Comparison of ENCODE assay signal across 11 cellular contexts in the genomic region with DNA sequence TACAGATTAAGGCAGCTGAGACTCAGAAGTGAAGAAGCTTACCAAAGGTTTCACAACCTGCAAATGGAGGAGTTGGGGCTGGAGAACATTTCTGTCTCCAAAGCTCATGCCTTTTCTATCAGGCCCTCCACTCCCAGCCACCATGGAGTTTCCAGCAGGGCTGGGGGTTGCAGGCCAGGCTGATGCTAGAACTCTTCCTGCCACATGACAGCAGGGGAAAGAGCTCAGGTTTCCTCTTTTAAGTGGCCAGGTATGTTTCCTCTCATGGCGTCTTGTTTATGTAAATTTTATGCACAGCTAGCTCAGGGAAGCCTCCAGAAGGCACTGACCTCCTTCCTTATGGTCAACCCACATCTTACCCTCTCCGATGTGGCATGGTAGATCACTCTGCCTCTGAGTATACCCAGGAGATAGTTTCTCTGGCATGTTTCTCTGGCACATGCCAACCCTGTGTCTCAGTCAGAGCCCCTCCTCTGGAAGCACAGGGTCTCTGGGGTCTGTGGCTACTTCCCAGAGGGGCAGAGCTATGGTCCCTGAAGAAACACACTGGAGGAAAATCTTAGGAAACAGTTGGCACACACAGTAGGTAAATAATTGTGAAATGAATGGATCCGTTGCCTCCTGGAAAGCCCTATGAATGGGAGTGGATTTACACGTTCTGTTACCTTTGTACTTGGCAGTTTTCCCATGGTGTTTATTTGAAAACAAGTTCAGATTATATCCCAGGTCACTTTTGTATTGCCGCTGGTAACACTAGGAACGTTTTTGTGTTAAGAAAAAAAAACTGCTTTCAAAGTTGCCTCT. TPM values are rescaled to one million over a fixed set of nuclear protein-coding genes. Genes with fewer than 3 reads are reported as not detected.
A peak's percentile ranks its signal among the peaks of the same experiment; 100 is the strongest.
DNase-seq lines count a peak whose midpoint lies in the region; ATAC-seq and TF ChIP-seq lines count a peak whose summit lies in the region.
"Had no signal": no experiment of that assay in that cellular context is flagged by ENCODE, and none has a peak within 500 bp of the region (broad histone marks: within the 10 kb centered on the region; RNA-seq: fewer than 3 reads in every experiment).

No MANE protein-coding gene starts in this region.

- H3K27me3 ChIP-seq in HUES64 (ENCODE audit: insufficient read depth, low read length): no peaks in the 10 kb centered on the region
- H3K27me3 ChIP-seq in dorsolateral prefrontal cortex: peaks cover 0 to 46% (median 0%) of the 10 kb centered on the region in 45 donors
- H3K27me3 ChIP-seq: pancreas had no signal

- H3K9ac ChIP-seq in HUES64 (ENCODE audit: low read depth, low read length): no peak overlapping the region

- H3K4me1 ChIP-seq in HUES64 (ENCODE audit: insufficient read depth, low read length): peaks cover 12% of the 10 kb centered on the region

- H3K36me3 ChIP-seq in HUES64 (ENCODE audit: insufficient read depth, low read length): no peaks in the 10 kb centered on the region
- H3K36me3 ChIP-seq: pancreas had no signal

- TF ChIP-seq CTCF in chondrocyte (IDR thresholded peaks at IDR 0.05): no peak
- no peak for TF ChIP-seq CTCF in dorsolateral prefrontal cortex (IDR thresholded peaks at IDR 0.05 in 54 of 56, conservative IDR thresholded peaks at IDR 0.05 in 2 of 56; ENCODE audit: low read depth in 1 of 56, partially characterized antibody in 56 of 56)

- peak overlapping the region; percentile 92 for H3K27ac Mint-ChIP-seq in chondrocyte (ENCODE audit: unreplicated experiment)
- H3K27ac Mint-ChIP-seq in natural killer cell treated with Interleukin-12 subunit alpha and Interleukin-12 subunit beta and Interleukin-15 and Interleukin-18, amount 100 ng/mL, for 72 hours: peak overlapping the region; percentile 33 to 50

- no peaks in the 10 kb centered on the region for H3K27me3 Mint-ChIP-seq in chondrocyte (ENCODE audit: low read depth)
- peaks cover 0 to 2% of the 10 kb centered on the region in 2 donors for H3K27me3 Mint-ChIP-seq in natural killer cell treated with Interleukin-12 subunit alpha and Interleukin-12 subunit beta and Interleukin-15 and Interleukin-18, amount 100 ng/mL, for 72 hours

- no peak overlapping the region for H3K4me3 Mint-ChIP-seq in chondrocyte (ENCODE audit: unreplicated experiment)
- peak overlapping the region; percentile 20 for H3K4me3 Mint-ChIP-seq in natural killer cell treated with Interleukin-12 subunit alpha and Interleukin-12 subunit beta and Interleukin-15 and Interleukin-18, amount 100 ng/mL, for 72 hours

- peaks cover 54% of the 10 kb centered on the region for H3K4me1 Mint-ChIP-seq in chondrocyte (ENCODE audit: low read depth)
- H3K4me1 Mint-ChIP-seq in natural killer cell treated with Interleukin-12 subunit alpha and Interleukin-12 subunit beta and Interleukin-15 and Interleukin-18, amount 100 ng/mL, for 72 hours (ENCODE audit: low read depth in 2 of 2): peaks cover 13 to 20% of the 10 kb centered on the region in 2 donors

- no peaks in the 10 kb centered on the region for H3K9me3 ChIP-seq in HUES64 (ENCODE audit: insufficient read depth, low read depth, low read length)
- H3K9me3 ChIP-seq: pancreas had no signal

- peak; percentile 27 for DNase-seq in COLO668 (lab: John Stamatoyannopoulos, UW; ENCODE audit: unreplicated experiment)
- DNase-seq in chondrocyte (ENCODE audit: low spot score): no peak
- no peak for DNase-seq in natural killer cell treated with Interleukin-12 subunit alpha and Interleukin-12 subunit beta and Interleukin-15 and Interleukin-18, amount 100 ng/mL, for 72 hours (ENCODE audit: low spot score)
- DNase-seq in dorsolateral prefrontal cortex: no peak
- no peak for DNase-seq in NCI-H226
- DNase-seq: activated T-cell treated with anti-CD3 and anti-CD28 coated beads, Interleukin-2, amount 50 U/mL, for 48 hours; effector CD8-positive, alpha-beta T cell; NCI-H524 treated with DMSO at 0.1 percent for 48 hours had no signal

- 64% methylated on average over 6 of the region's 6 CpGs for WGBS in HUES64

- intact Hi-C loops in dorsolateral prefrontal cortex (cut with DNase I): no loop called here

- H3K27ac ChIP-seq in HUES64 (ENCODE audit: low read depth, low read length) (peak overlapping the region; percentile 65; the same call in 1 of the 2 replicates), dorsolateral prefrontal cortex (no peak overlapping the region)

- H3K4me3 ChIP-seq in HUES64 (ENCODE audit: low read length): no peak overlapping the region
- H3K4me3 ChIP-seq in dorsolateral prefrontal cortex: no peak overlapping the region
- H3K4me3 ChIP-seq: pancreas had no signal

- no peak for ATAC-seq in natural killer cell treated with Interleukin-12 subunit alpha and Interleukin-12 subunit beta and Interleukin-15 and Interleukin-18, amount 100 ng/mL, for 72 hours
- no peak for ATAC-seq in GM21390 (IDR thresholded peaks at IDR 0.05; ENCODE audit: unreplicated experiment)

- no peaks in the 10 kb centered on the region for H3K9me3 Mint-ChIP-seq in chondrocyte (ENCODE audit: low read depth)
- no peaks in the 10 kb centered on the region for H3K9me3 Mint-ChIP-seq in natural killer cell treated with Interleukin-12 subunit alpha and Interleukin-12 subunit beta and Interleukin-15 and Interleukin-18, amount 100 ng/mL, for 72 hours

- H3K36me3 Mint-ChIP-seq in chondrocyte (ENCODE audit: low read depth): no peaks in the 10 kb centered on the region
- no peaks in the 10 kb centered on the region for H3K36me3 Mint-ChIP-seq in natural killer cell treated with Interleukin-12 subunit alpha and Interleukin-12 subunit beta and Interleukin-15 and Interleukin-18, amount 100 ng/mL, for 72 hours

RNA-seq across cellular contexts. Expression of a gene that starts 28.9 kb away (rescaled TPM):
- 11.6 TPM for polyA plus RNA-seq in HUES64 (2013, experiment 1 of 2)
- polyA plus RNA-seq in HUES64 (2013, experiment 2 of 2): 12.9 TPM
- 42.8 to 47.5 TPM (median 44.1 TPM) in 3 replicates for total RNA-seq in chondrocyte
- 10 to 100 TPM; 21.8 to 37.6 TPM for total RNA-seq in natural killer cell treated with Interleukin-12 subunit alpha and Interleukin-12 subunit beta and Interleukin-15 and Interleukin-18, amount 100 ng/mL, for 72 hours
- total RNA-seq in dorsolateral prefrontal cortex: 10 to 100 TPM; 17.9 to 81.3 (median 52.4) TPM
